1 cellular context compared by ENCODE assay signal in the genomic region with DNA sequence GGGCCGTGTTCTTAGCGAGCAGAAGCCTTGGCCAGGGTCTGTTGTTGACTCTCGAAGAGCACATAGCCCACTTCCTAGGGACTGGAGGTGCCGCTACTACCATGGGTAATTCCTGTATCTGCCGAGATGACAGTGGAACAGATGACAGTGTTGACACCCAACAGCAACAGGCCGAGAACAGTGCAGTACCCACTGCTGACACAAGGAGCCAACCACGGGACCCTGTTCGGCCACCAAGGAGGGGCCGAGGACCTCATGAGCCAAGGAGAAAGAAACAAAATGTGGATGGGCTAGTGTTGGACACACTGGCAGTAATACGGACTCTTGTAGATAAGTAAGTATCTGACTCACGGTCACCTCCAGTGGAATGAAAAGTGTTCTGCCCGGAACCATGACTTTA.
TF ChIP-seq lines count a peak whose summit lies in the region.

No MANE protein-coding gene starts in this region.

TF ChIP-seq in HCT116, 20 proteins besides CTCF, POLR2A, EP300 and RAD21 (continued from another document):
- TF ChIP-seq SIN3A (IDR thresholded peaks at IDR 0.05; ENCODE audit: low read depth) (no peak), YY1 (IDR thresholded peaks at IDR 0.05; ENCODE audit: extremely low read depth, insufficient replicate concordance, low read depth, low read length) (no peak)
